Comparison of ENCODE assay signal across 9 cellular contexts in genomic region chr2:231037731-231038482, GRCh38. TPM values are rescaled to one million over a fixed set of nuclear protein-coding genes. Genes with fewer than 3 reads are reported as not detected.
A peak's percentile ranks its signal among the peaks of the same experiment; 100 is the strongest.
DNase-seq lines count a peak whose midpoint lies in the region; ATAC-seq and TF ChIP-seq lines count a peak whose summit lies in the region.
"Had no signal": no experiment of that assay in that cellular context is flagged by ENCODE, and none has a peak within 500 bp of the region (broad histone marks: within the 10 kb centered on the region; RNA-seq: fewer than 3 reads in every experiment).

No MANE protein-coding gene starts in this region.

- H3K27me3 ChIP-seq in HAP-1 (ENCODE audit: low read depth), result peaks cover 27% of the 10 kb centered on the region

- H3K4me3 Mint-ChIP-seq in mesothelial cell of epicardium, result peak overlapping the region; percentile 56

- no peak for ATAC-seq in HG02623 (IDR thresholded peaks at IDR 0.05; ENCODE audit: unreplicated experiment)

- POLR2A ChIA-PET in RWPE1 (lab: Yijun Ruan, JAX; ENCODE audit: low non-redundant PET), result no interaction called here

- peaks cover 2% of the 10 kb centered on the region for H3K36me3 Mint-ChIP-seq in mesothelial cell of epicardium

- H3K9me3 Mint-ChIP-seq in mesothelial cell of epicardium, result no peaks in the 10 kb centered on the region

- TF ChIP-seq CTCF in mesothelial cell of epicardium (IDR thresholded peaks at IDR 0.05; ENCODE audit: unreplicated experiment), result no peak
- TF ChIP-seq CTCF in RWPE1 (conservative IDR thresholded peaks at IDR 0.05; ENCODE audit: low read depth), result no peak

- H3K27me3 Mint-ChIP-seq in mesothelial cell of epicardium (ENCODE audit: low read depth), result peaks cover 74% of the 10 kb centered on the region

- H3K4me3 ChIP-seq in HAP-1, result peak overlapping the region; percentile 24

- H3K9me3 ChIP-seq in HAP-1, result no peaks in the 10 kb centered on the region

- peaks cover 11% of the 10 kb centered on the region for H3K4me1 Mint-ChIP-seq in mesothelial cell of epicardium

- in situ Hi-C loops in HAP-1 (cut with MboI; ENCODE audit: low sequenced_read_pairs), result no loop called here

- no peaks in the 10 kb centered on the region for H3K4me1 ChIP-seq in HAP-1

- peak overlapping the region; percentile 73 for H3K27ac ChIP-seq in caudate nucleus (ENCODE audit: low read depth, low read length)
- no peak overlapping the region for H3K27ac ChIP-seq in RWPE1

- peak; percentile 51 for DNase-seq in AG08396 (ENCODE audit: low spot score)
- peak in 1 of 2 experiments; percentile 38 for DNase-seq in HAP-1 (ENCODE audit: low spot score in 2 of 2)
- peak in 31 of 61 donors; percentile 21 to 73 (median 42) for DNase-seq in caudate nucleus (lab: John Stamatoyannopoulos, UW)
- no peak for DNase-seq in mesothelial cell of epicardium (ENCODE audit: low spot score in 2 of 2, unreplicated experiment in 2 of 2)
- DNase-seq in cerebellar nuclear complex (lab: John Stamatoyannopoulos, UW), result no peak
- DNase-seq in NCI-H187 treated with DMSO at 0.1 percent for 48 hours (lab: John Stamatoyannopoulos, UW), result no peak
- no peak for DNase-seq in RWPE1 (ENCODE audit: low spot score)

- no peaks in the 10 kb centered on the region for H3K36me3 ChIP-seq in HAP-1 (replicated peaks)

- no peak overlapping the region for H3K27ac Mint-ChIP-seq in mesothelial cell of epicardium

- CTCF ChIA-PET in RWPE1 (lab: Yijun Ruan, JAX), result no interaction called here

RNA-seq across cellular contexts. Expression of gene C2orf72, which starts 0.6 kb away (rescaled TPM):
- total RNA-seq in mesothelial cell of epicardium, result 0.76 to 0.78 TPM (median 0.77 TPM) in 3 replicates
- total RNA-seq: bronchial epithelial cell had no signal

RNA-seq across cellular contexts. Expression of gene PSMD1, which starts 18.8 kb away (rescaled TPM):
- total RNA-seq in mesothelial cell of epicardium, result 78.9 to 83.6 TPM (median 83.3 TPM) in 3 replicates

RNA-seq across cellular contexts. Expression of gene SPATA3, which starts 42.0 kb away (rescaled TPM):
- not detected in 3 replicates for total RNA-seq in mesothelial cell of epicardium
- total RNA-seq: bronchial epithelial cell had no signal

Comparison
In these comparisons a context has a peak if more than half of its experiments do, and no peak if none do; other contexts are left out.
1. DNase-seq: peak in AG08396 (single experiment) and caudate nucleus (31 of 61); none in mesothelial cell of epicardium (0 of 2), cerebellar nuclear complex (0 of 2), NCI-H187 treated with DMSO at 0.1 percent for 48 hours (single experiment) and RWPE1 (single experiment).